In genomic region chr17:78396436-78397335, GRCh38 we compare ENCODE assay signal across 12 cellular contexts. TPM values are rescaled to one million over a fixed set of nuclear protein-coding genes. Genes with fewer than 3 reads are reported as not detected.
DNase-seq lines count a peak whose midpoint lies in the region; ATAC-seq and TF ChIP-seq lines count a peak whose summit lies in the region.
"Had no signal": no experiment of that assay in that cellular context is flagged by ENCODE, and none has a peak within 500 bp of the region (broad histone marks: within the 10 kb centered on the region; RNA-seq: fewer than 3 reads in every experiment).

No MANE protein-coding gene starts in this region.

- H3K9me3 ChIP-seq in lung (ENCODE audit: control insufficient read depth in 2 of 2, insufficient read depth in 1 of 2, low read length in 1 of 2) (no peaks in the 10 kb centered on the region), tibial artery (no peaks in the 10 kb centered on the region)

- WGBS in lung, 2 donors = 51 to 65% methylated on average over 14 of the region's 14 CpGs

- ATAC-seq in activated CD8-positive, alpha-beta memory T cell treated with anti-CD3 and anti-CD28 coated beads, Interleukin-2, amount 10 ng/mL, durations not matched to agents 7 days and 5 days = no peak
- ATAC-seq in lung (ENCODE audit: insufficient read depth, low FRiP score) = no peak
- no peak for ATAC-seq in GM19023 (IDR thresholded peaks at IDR 0.05; ENCODE audit: unreplicated experiment)

- H3K9me3 Mint-ChIP-seq in activated CD8-positive, alpha-beta memory T cell treated with anti-CD3 and anti-CD28 coated beads, Interleukin-2, amount 10 ng/mL, durations not matched to agents 7 days and 5 days (ENCODE audit: low read depth) = no peaks in the 10 kb centered on the region

- H3K4me3 ChIP-seq in lung (no peak overlapping the region), tibial artery (peak overlapping the region in 1 of 2 donors; percentile 3)
- H3K4me3 ChIP-seq: skin epidermis had no signal

- no peak overlapping the region for H3K4me3 Mint-ChIP-seq in activated CD8-positive, alpha-beta memory T cell treated with anti-CD3 and anti-CD28 coated beads, Interleukin-2, amount 10 ng/mL, durations not matched to agents 7 days and 5 days

- intact Hi-C loops in tibial artery (cut with DNase I; ENCODE audit: low total_unique reads) = no loop called here

- CTCF ChIA-PET in activated CD8-positive, alpha-beta memory T cell treated with anti-CD3 and anti-CD28 coated beads, Interleukin-2, amount 10 ng/mL, durations not matched to agents 7 days and 5 days (lab: Charles Lee) = interaction anchor here (1.3 to 1.9 kb wide), 3 partner anchors 16 to 33 kb away, joined by 4 to 6 read pairs (median 4); no protein-coding TSS in a partner anchor

- no peak for TF ChIP-seq POLR2A in erythroblast (IDR thresholded peaks at IDR 0.05; ENCODE audit: low read length)

- TF ChIP-seq CTCF in lung (IDR thresholded peaks at IDR 0.05; ENCODE audit: control extremely low read depth, extremely low read depth) (no peak), tibial artery (IDR thresholded peaks at IDR 0.05) (no peak)

- H3K27ac ChIP-seq in lung (ENCODE audit: low read depth in 1 of 2, low read length in 1 of 2) (peak overlapping the region; percentile 72 to 93), tibial artery (peak overlapping the region; percentile 69 to 82)

- H3K36me3 ChIP-seq in lung (ENCODE audit: control insufficient read depth in 2 of 2, insufficient read depth in 2 of 2, low read length in 2 of 2) (peaks cover 10 to 63% of the 10 kb centered on the region in 2 donors), tibial artery (peaks cover 30 to 66% (median 39%) of the 10 kb centered on the region in 3 donors)

- no peaks in the 10 kb centered on the region for H3K27me3 ChIP-seq in lung (ENCODE audit: control insufficient read depth, insufficient read depth)
- no peaks in the 10 kb centered on the region for H3K27me3 ChIP-seq in tibial artery

- no peaks in the 10 kb centered on the region for H3K27me3 Mint-ChIP-seq in activated CD8-positive, alpha-beta memory T cell treated with anti-CD3 and anti-CD28 coated beads, Interleukin-2, amount 10 ng/mL, durations not matched to agents 7 days and 5 days

- no peak for DNase-seq in activated CD8-positive, alpha-beta memory T cell treated with anti-CD3 and anti-CD28 coated beads, Interleukin-2, amount 10 ng/mL, durations not matched to agents 7 days and 5 days
- no peak for DNase-seq in activated CD8-positive, alpha-beta memory T cell treated with anti-CD3 and anti-CD28 coated beads for 24 hours
- DNase-seq in fibroblast of gingiva (ENCODE audit: low read depth) (peak; percentile 46), lung (ENCODE audit: low spot score) (peak; percentile 55), tibial artery (peak in 1 of 2 donors; percentile 80), erythroblast (lab: John Stamatoyannopoulos, UW) (no peak), NCI-H1092 (lab: John Stamatoyannopoulos, UW) (no peak)
- DNase-seq: activated CD8-positive, alpha-beta memory T cell treated with anti-CD3 and anti-CD28 coated beads, Interleukin-2, amount 50 U/mL, for 4 hours; KG1; NCI-H1930 had no signal

- peaks cover 16 to 22% of the 10 kb centered on the region in 2 donors for H3K4me1 ChIP-seq in lung (ENCODE audit: control insufficient read depth in 2 of 2, insufficient read depth in 2 of 2, low read length in 2 of 2)
- H3K4me1 ChIP-seq in tibial artery = peaks cover 10 to 42% (median 24%) of the 10 kb centered on the region in 4 donors

- peaks cover 51% of the 10 kb centered on the region for H3K36me3 Mint-ChIP-seq in activated CD8-positive, alpha-beta memory T cell treated with anti-CD3 and anti-CD28 coated beads, Interleukin-2, amount 10 ng/mL, durations not matched to agents 7 days and 5 days

- H3K27ac Mint-ChIP-seq in activated CD8-positive, alpha-beta memory T cell treated with anti-CD3 and anti-CD28 coated beads, Interleukin-2, amount 10 ng/mL, durations not matched to agents 7 days and 5 days = peak overlapping the region; percentile 8

- peaks cover 8% of the 10 kb centered on the region for H3K4me1 Mint-ChIP-seq in activated CD8-positive, alpha-beta memory T cell treated with anti-CD3 and anti-CD28 coated beads, Interleukin-2, amount 10 ng/mL, durations not matched to agents 7 days and 5 days

RNA-seq across cellular contexts. Expression of gene PGS1, which starts 18.2 kb away (rescaled TPM):
- 10 to 100 TPM; 52.2 to 70.2 TPM for total RNA-seq in activated CD8-positive, alpha-beta memory T cell treated with anti-CD3 and anti-CD28 coated beads, Interleukin-2, amount 10 ng/mL, durations not matched to agents 7 days and 5 days
- total RNA-seq in lung = 100 to 1,000 TPM in 1 of 2 donors, 10 to 100 TPM in 1; 90.6 to 104 TPM
- 10 to 100 TPM; 44.9 to 98.0 TPM for polyA plus RNA-seq in lung

RNA-seq across cellular contexts. Expression of gene SOCS3, which starts 36.8 kb away (rescaled TPM):
- total RNA-seq in activated CD8-positive, alpha-beta memory T cell treated with anti-CD3 and anti-CD28 coated beads, Interleukin-2, amount 10 ng/mL, durations not matched to agents 7 days and 5 days = 10 to 100 TPM in 1 of 2 experiments, 1 to 10 TPM in 1; 9.9 to 21.3 TPM
- total RNA-seq in lung = 10 to 100 TPM; 65.8 to 83.8 TPM
- 100 to 1,000 TPM; 143 to 545 TPM for polyA plus RNA-seq in lung

Comparison
In these comparisons a context has a peak if more than half of its experiments do, and no peak if none do; other contexts are left out.
1. DNase-seq: peak in fibroblast of gingiva (single experiment) and lung (single experiment); none in activated CD8-positive, alpha-beta memory T cell treated with anti-CD3 and anti-CD28 coated beads, Interleukin-2, amount 10 ng/mL, durations not matched to agents 7 days and 5 days (single experiment), activated CD8-positive, alpha-beta memory T cell treated with anti-CD3 and anti-CD28 coated beads for 24 hours (single experiment), erythroblast (0 of 2) and NCI-H1092 (single experiment).